Comparison of ENCODE assay signal across 8 cellular contexts in genomic region chr7:135170223-135170997, GRCh38. TPM values are rescaled to one million over a fixed set of nuclear protein-coding genes. Genes with fewer than 3 reads are reported as not detected.
A peak's percentile ranks its signal among the peaks of the same experiment; 100 is the strongest.
DNase-seq lines count a peak whose midpoint lies in the region; ATAC-seq and TF ChIP-seq lines count a peak whose summit lies in the region.

Gene CYREN (minus strand): TSS chr7:135170707. CDS start chr7:135168922, 1,785 bp downstream.

- peaks cover 30 to 45% of the 10 kb centered on the region in 2 experiments for H3K79me1 ChIP-seq in IMR-90 (ENCODE audit: low read depth in 1 of 2, low read length in 2 of 2)

- DNase-seq in DMS114 treated with DMSO at 0.1 percent for 48 hours (lab: John Stamatoyannopoulos, UW; ENCODE audit: unreplicated experiment): peak; percentile 81
- DNase-seq in IMR-90: peak; percentile 93
- peak; percentile 96 for DNase-seq in OCI-LY7 (ENCODE audit: low spot score)
- DNase-seq in activated T-cell treated with anti-CD3 and anti-CD28 coated beads for 24 hours (ENCODE audit: low read depth): peak; percentile 93
- peak; percentile 74 for DNase-seq in epithelial cell of proximal tubule (ENCODE audit: low read depth)
- peak; percentile 76 to 81 for DNase-seq in stimulated activated CD8-positive, alpha-beta memory T cell treated with anti-CD3 and anti-CD28 coated beads, Interleukin-7, amount 100 ng/mL, for 1 hour (ENCODE audit: low read depth in 2 of 2)

- H3K4ac ChIP-seq in IMR-90 (ENCODE audit: low read depth, low read length): peak within 1 kb of the TSS; percentile 85

- no peaks in the 10 kb centered on the region for H3K9me2 ChIP-seq in OCI-LY7 (ENCODE audit: insufficient read depth, low read length)

- H4K5ac ChIP-seq in IMR-90 (ENCODE audit: low read depth, low read length): peak within 1 kb of the TSS; percentile 89

- peak within 1 kb of the TSS; percentile 86 for H3K9ac ChIP-seq in IMR-90 (ENCODE audit: low read depth, low read length)
- H3K9ac ChIP-seq in mucosa of stomach (ENCODE audit: low read length): peak within 1 kb of the TSS; percentile 90

- dilution Hi-C loops in IMR-90 (cut with HindIII; ENCODE audit: low sequenced_read_pairs, unreplicated experiment): no loop called here

- H3K79me2 ChIP-seq in OCI-LY7 (ENCODE audit: insufficient read depth, low read depth, low read length): peaks cover 16% of the 10 kb centered on the region; the same call in 1 of the 2 replicates

- peak within 1 kb of the TSS; percentile 82 for H2BK120ac ChIP-seq in IMR-90 (ENCODE audit: low read depth, low read length)

- peak within 1 kb of the TSS; percentile 76 for H4K91ac ChIP-seq in IMR-90 (ENCODE audit: insufficient read depth, low read depth, low read length)

- H4K20me1 ChIP-seq in IMR-90 (ENCODE audit: insufficient read depth, low read length) (0 out of 2 replicates have a peak, but pooled peaks cover 4% of the 10 kb centered on the region), OCI-LY7 (ENCODE audit: insufficient read depth, low read length) (peaks cover 6% of the 10 kb centered on the region; the same call in 1 of the 2 replicates)

- H3K4me3 ChIP-seq in IMR-90 (ENCODE audit: insufficient read depth, low read depth, low read length) (peak within 1 kb of the TSS; percentile 91), OCI-LY7 (ENCODE audit: low read depth, low read length, poor library complexity, severe bottlenecking) (peak within 1 kb of the TSS; percentile 76), epithelial cell of proximal tubule (ENCODE audit: low read depth, low read length) (peak within 1 kb of the TSS; percentile 93), mucosa of stomach (ENCODE audit: low read length) (peak within 1 kb of the TSS; percentile 85)

- peak within 1 kb of the TSS; percentile 11; the same call in 1 of the 2 replicates for H2AK5ac ChIP-seq in IMR-90 (ENCODE audit: low read depth, low read length)

- WGBS in IMR-90 (ENCODE audit: extremely low coverage in 2 of 2, insufficient read length in 1 of 2), 2 experiments: 0% methylated on average over 51 of the region's 85 CpGs; no CpG with 5 or more reads in 1 of the 2 experiments

- H2AFZ ChIP-seq in IMR-90 (replicated peaks; ENCODE audit: low read length, poor library complexity) (peak within 1 kb of the TSS; percentile 85), OCI-LY7 (ENCODE audit: low read length) (peak within 1 kb of the TSS; percentile 31)

- peak; percentile 75 for TF ChIP-seq POLR2A in IMR-90 (IDR thresholded peaks at IDR 0.05; ENCODE audit: low read depth, low read length)

- peak within 1 kb of the TSS; percentile 96 for H3K27ac ChIP-seq in IMR-90 (ENCODE audit: insufficient read depth, low read length)
- H3K27ac ChIP-seq in OCI-LY7 (ENCODE audit: low read depth, low read length, poor library complexity, severe bottlenecking): peak within 1 kb of the TSS; percentile 82

- peak within 1 kb of the TSS; percentile 65 for H3K18ac ChIP-seq in IMR-90 (ENCODE audit: low read depth, low read length)

- peak within 1 kb of the TSS; percentile 84 to 96 for H4K8ac ChIP-seq in IMR-90 (ENCODE audit: low read depth in 2 of 2, low read length in 2 of 2)

- in situ Hi-C loops in IMR-90 (cut with MboI; ENCODE audit: low sequenced_read_pairs): no loop called here

- H3K4me2 ChIP-seq in IMR-90 (ENCODE audit: low read depth, low read length) (peak within 1 kb of the TSS; percentile 84), OCI-LY7 (ENCODE audit: low read length) (peak within 1 kb of the TSS; percentile 98)

- no TSS peak for BruUV-seq in IMR-90 (replicated peaks; lab: Mats Ljungman, UMichigan)
- no TSS peak for BruUV-seq in OCI-LY7 (replicated peaks; lab: Mats Ljungman, UMichigan)

- peak within 1 kb of the TSS; percentile 73 for H3K14ac ChIP-seq in IMR-90 (replicated peaks; ENCODE audit: low read depth, low read length)

- H3K56ac ChIP-seq in IMR-90 (ENCODE audit: extremely low read depth, insufficient read depth, low read length): peak within 1 kb of the TSS; percentile 79; the same call in 1 of the 2 replicates

- ATAC-seq in GM21528 (IDR thresholded peaks at IDR 0.05; ENCODE audit: low FRiP score, unreplicated experiment) (peak; percentile 74), IMR-90 (ENCODE audit: low read depth) (peak; percentile 94)

- POLR2A ChIA-PET in IMR-90 (lab: Charles Lee; ENCODE audit: unreplicated experiment): no interaction called here
- POLR2A ChIA-PET in OCI-LY7 (lab: Charles Lee): interaction anchor here (0.6 to 4.3 kb wide), 8 partner anchors 10 to 450 kb away, joined by 3 to 35 read pairs (median 8); partner anchors contain the start of genes AGBL3 and TMEM140

- peaks cover 20% of the 10 kb centered on the region for H3K9me1 ChIP-seq in IMR-90 (ENCODE audit: insufficient read depth, low read length)

- H2BK20ac ChIP-seq in IMR-90 (ENCODE audit: low read depth, low read length): no peak within 1 kb of the TSS

- H3K36me3 ChIP-seq in IMR-90 (ENCODE audit: control insufficient read depth, insufficient read depth, low read length): peaks cover 30% of the 10 kb centered on the region
- H3K36me3 ChIP-seq in OCI-LY7 (ENCODE audit: insufficient read depth, low read length): peaks cover 36% of the 10 kb centered on the region
- H3K36me3 ChIP-seq in mucosa of stomach (ENCODE audit: control insufficient read depth, insufficient read depth, low read length): no peaks in the 10 kb centered on the region

- TF ChIP-seq CTCF in IMR-90 (conservative IDR thresholded peaks at IDR 0.05; ENCODE audit: low read depth, low read length) (peak; percentile 83), OCI-LY7 (conservative IDR thresholded peaks at IDR 0.05; ENCODE audit: low read length) (peak; percentile 80), epithelial cell of proximal tubule (conservative IDR thresholded peaks at IDR 0.05; ENCODE audit: low read depth, low read length) (peak; percentile 63)

- peak within 1 kb of the TSS; percentile 83 for H2BK5ac ChIP-seq in IMR-90 (ENCODE audit: low read depth, low read length, poor library complexity, severe bottlenecking)

- peak within 1 kb of the TSS; percentile 15 for H3K23ac ChIP-seq in IMR-90 (ENCODE audit: low read depth, low read length)

- H3K4me1 ChIP-seq in IMR-90 (ENCODE audit: control insufficient read depth, insufficient read depth, low read length): peaks cover 12% of the 10 kb centered on the region
- peaks cover 32% of the 10 kb centered on the region for H3K4me1 ChIP-seq in OCI-LY7 (ENCODE audit: insufficient read depth, low read length, poor library complexity, severe bottlenecking)
- peaks cover 24% of the 10 kb centered on the region for H3K4me1 ChIP-seq in mucosa of stomach (ENCODE audit: control insufficient read depth, insufficient read depth, low read length)

- CTCF ChIA-PET in IMR-90 (lab: Yijun Ruan, JAX): interaction anchor here (0.6 to 3.7 kb wide), 8 partner anchors 9 to 484 kb away, joined by 3 to 17 read pairs (median 4); partner anchors contain the start of gene AGBL3
- CTCF ChIA-PET in OCI-LY7 (lab: Charles Lee; ENCODE audit: unreplicated experiment): interaction anchor here (0.6 kb wide), 1 partner anchor 183 kb away, joined by 3 read pairs; no protein-coding TSS in a partner anchor

- H3K27me3 ChIP-seq in IMR-90 (ENCODE audit: control insufficient read depth, insufficient read depth, low read length): no peaks in the 10 kb centered on the region
- H3K27me3 ChIP-seq in mucosa of stomach (ENCODE audit: control insufficient read depth, insufficient read depth, low read length): no peaks in the 10 kb centered on the region

- H2BK15ac ChIP-seq in IMR-90 (ENCODE audit: low read depth, low read length): no peak within 1 kb of the TSS

- intact Hi-C loops in IMR-90 (cut with micrococcal nuclease) (loop anchor here (1.0 to 2.0 kb wide), 5 partner anchors 41 to 537 kb away; partner anchors contain the start of genes AGBL3 and WDR91), OCI-LY7 (cut with micrococcal nuclease; ENCODE audit: unreplicated experiment) (loop anchor here (1.0 to 10.0 kb wide), 6 partner anchors 41 to 812 kb away; partner anchors contain the start of genes AGBL3, AKR1B1, BPGM and WDR91)

- H3K9me3 ChIP-seq in IMR-90 (ENCODE audit: control insufficient read depth, insufficient read depth, low read length) (no peaks in the 10 kb centered on the region), OCI-LY7 (ENCODE audit: low read length) (no peaks in the 10 kb centered on the region), mucosa of stomach (ENCODE audit: control insufficient read depth, low read length) (no peaks in the 10 kb centered on the region)

- peak within 1 kb of the TSS; percentile 93 for H2AK9ac ChIP-seq in IMR-90 (replicated peaks; ENCODE audit: low read depth, low read length, poor library complexity)

- peak; percentile 75 for TF ChIP-seq RAD21 in IMR-90 (IDR thresholded peaks at IDR 0.05; ENCODE audit: low read length)

TF ChIP-seq in IMR-90, 13 proteins besides CTCF, POLR2A, EP300 and RAD21:
- TF ChIP-seq MAFK (IDR thresholded peaks at IDR 0.05; ENCODE audit: low read depth, low read length) (no peak), MAZ (IDR thresholded peaks at IDR 0.05; ENCODE audit: borderline replicate concordance, low read depth, low read length) (peak; percentile 73; the same call in 1 of the 2 replicates), MXI1 (IDR thresholded peaks at IDR 0.05; ENCODE audit: borderline replicate concordance, low read depth, low read length) (peak; percentile 8; the same call in 1 of the 2 replicates), ELK1 (IDR thresholded peaks at IDR 0.05; ENCODE audit: borderline replicate concordance, low read depth, low read length) (0 out of 2 replicates have a peak, but pooled peaks have one; percentile 62), CEBPB (IDR thresholded peaks at IDR 0.05; ENCODE audit: low read depth, low read length) (no peak), SMC3 (IDR thresholded peaks at IDR 0.05; ENCODE audit: low read depth, low read length) (peak; percentile 52), RFX5 (IDR thresholded peaks at IDR 0.05; ENCODE audit: low read depth, low read length) (no peak), BHLHE40 (IDR thresholded peaks at IDR 0.05; ENCODE audit: low read depth, low read length) (peak; percentile 17; the same call in 1 of the 2 replicates), CHD1 (IDR thresholded peaks at IDR 0.05; ENCODE audit: low read depth, low read length) (no peak)

RNA-seq across cellular contexts. Expression of gene CYREN, which starts in this region (rescaled TPM):
- 26.5 and 33.1 TPM in 2 replicates for total RNA-seq in IMR-90 (2012; rRNA removed)
- polyA plus RNA-seq in IMR-90 (2012; rRNA removed): 24.2 and 29.2 TPM in 2 replicates
- 20.1 and 21.8 TPM in 2 replicates for polyA plus RNA-seq in IMR-90 (2012; cell fraction: cytosol; rRNA removed)
- polyA plus RNA-seq in IMR-90 (2012; cell fraction: nucleus; rRNA removed; ENCODE audit: low replicate concordance): 13.8 and 18.6 TPM in 2 replicates
- 64.0 and 69.4 TPM in 2 replicates for total RNA-seq in OCI-LY7 (2014; rRNA removed; shearing (Covaris generic))
- total RNA-seq in OCI-LY7 (2022): 81.9 and 85.0 TPM in 2 replicates
- 54.5 and 80.3 TPM in 2 replicates for total RNA-seq in epithelial cell of proximal tubule

Comparison
In these comparisons a context has a peak if more than half of its experiments do, and no peak if none do; other contexts are left out.
1. Peak in every context shown above with its lines: DNase-seq, ATAC-seq, H3K4me3 ChIP-seq and H3K27ac ChIP-seq.